ENCODE assay signal across 8 cellular contexts in the genomic region with DNA sequence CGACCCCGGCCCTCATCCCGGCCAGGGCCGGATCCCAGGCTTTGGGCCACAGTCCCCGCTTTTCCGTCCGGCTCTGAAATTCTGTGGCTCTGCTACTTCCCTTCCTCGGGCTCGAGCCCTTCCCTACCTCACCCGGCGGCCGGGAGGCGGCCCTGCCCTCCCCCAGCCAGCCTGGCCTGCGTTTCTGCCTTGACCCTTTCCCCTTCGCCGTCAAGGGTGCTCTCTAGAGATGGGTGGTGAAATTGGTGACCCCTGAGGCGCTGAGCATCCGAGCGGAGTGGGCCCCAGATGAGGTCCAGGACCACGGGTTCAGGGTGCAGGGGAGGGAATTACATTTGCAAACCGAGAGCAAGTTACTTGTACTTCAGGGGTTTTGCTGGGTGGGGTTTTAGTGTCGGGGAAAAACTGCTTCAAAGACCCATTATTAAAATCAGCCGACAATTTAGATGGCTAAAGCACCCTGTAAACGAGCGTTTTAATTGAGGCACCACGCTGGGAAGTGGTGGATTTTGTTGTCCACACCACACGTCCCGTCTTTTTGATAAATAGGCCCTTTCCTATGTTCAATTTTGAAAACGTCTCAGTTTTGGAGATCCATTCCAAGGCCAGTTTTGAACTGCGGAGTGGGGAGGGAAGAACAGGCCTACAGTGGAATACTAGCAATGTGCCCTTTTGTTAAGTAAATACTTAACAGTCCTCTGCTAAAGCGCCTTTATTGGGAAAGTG. TPM values are rescaled to one million over a fixed set of nuclear protein-coding genes. Genes with fewer than 3 reads are reported as not detected.
DNase-seq lines count a peak whose midpoint lies in the region; ATAC-seq, FAIRE-seq and TF ChIP-seq lines count a peak whose summit lies in the region.

No MANE protein-coding gene starts in this region.

- ATAC-seq in GM21529 (IDR thresholded peaks at IDR 0.05; ENCODE audit: unreplicated experiment), result no peak
- ATAC-seq in HG02970 (IDR thresholded peaks at IDR 0.05; ENCODE audit: low FRiP score, unreplicated experiment), result no peak

- no peak for TF ChIP-seq CTCF in GM12875 (IDR thresholded peaks at IDR 0.05; ENCODE audit: borderline replicate concordance, insufficient read depth, low read depth, low read length)
- no peak for TF ChIP-seq CTCF in NB4 (IDR thresholded peaks at IDR 0.05; ENCODE audit: low read depth, low read length)
- no peak for TF ChIP-seq CTCF in H1 (IDR thresholded peaks at IDR 0.05; ENCODE audit: control extremely low read depth in 1 of 3, insufficient read depth in 1 of 3, low read depth in 1 of 3, low read length in 3 of 3)
- TF ChIP-seq CTCF in parathyroid adenoma (IDR thresholded peaks at IDR 0.05), result no peak

- peak overlapping the region; percentile 84 for H3K18ac ChIP-seq in H1 (ENCODE audit: extremely low read depth, low read length)

- WGBS in H1 (ENCODE audit: extremely low coverage in 1 of 2, insufficient coverage in 1 of 2, insufficient read length in 1 of 2, insufficient replicate concordance in 2 of 2, low coverage in 1 of 2, low lambda C conversion rate in 2 of 2, missing lambda C conversion rate in 1 of 2), 2 experiments, result 4% methylated on average over 31 of the region's 31 CpGs; no CpG with 5 or more reads in 1 of the 2 experiments

- no peak overlapping the region; the same call in 1 of the 2 replicates for H2BK15ac ChIP-seq in H1 (ENCODE audit: low read length)

- H2AFZ ChIP-seq in H1 (ENCODE audit: low read length) (peak overlapping the region; percentile 59; the same call in 1 of the 2 replicates), parathyroid adenoma (peak overlapping the region; percentile 96)

- no peak overlapping the region for H3K23ac ChIP-seq in H1 (ENCODE audit: insufficient read length)

- peak overlapping the region; percentile 22 for H4K91ac ChIP-seq in H1 (replicated peaks; ENCODE audit: insufficient read length, low read length)

- peak overlapping the region in 3 of 4 experiments; percentile 34 to 47 (median 35); a peak in 4 of 7 replicates for H3K9ac ChIP-seq in H1 (replicated peaks in 1 of 4; ENCODE audit: extremely low read depth in 1 of 4, low read depth in 3 of 4, low read length in 3 of 4)
- H3K9ac ChIP-seq in parathyroid adenoma, result no peak overlapping the region

- TF ChIP-seq POLR2A in NB4 (IDR thresholded peaks at IDR 0.05; ENCODE audit: extremely low read depth, insufficient read length) (no peak), H1 (IDR thresholded peaks at IDR 0.05; ENCODE audit: control extremely low read depth in 1 of 2, low read depth in 2 of 2, low read length in 2 of 2) (no peak)

- no peaks in the 10 kb centered on the region for H3K79me1 ChIP-seq in H1 (ENCODE audit: low read depth, low read length)

- H3K9me3 ChIP-seq in H1 (ENCODE audit: insufficient read depth in 2 of 2, low read depth in 1 of 2, low read length in 1 of 2) (no peaks in the 10 kb centered on the region; a peak in 1 of 4 replicates), parathyroid adenoma (ENCODE audit: control insufficient read depth, low read length) (peaks cover 2% of the 10 kb centered on the region)

- TF ChIP-seq RAD21 in H1 (IDR thresholded peaks at IDR 0.05 in 1 of 2, conservative IDR thresholded peaks at IDR 0.05 in 1 of 2; ENCODE audit: low read depth in 2 of 2, low read length in 2 of 2), result no peak

- peaks cover 0 to 3% of the 10 kb centered on the region in 2 experiments for H4K20me1 ChIP-seq in H1 (replicated peaks in 1 of 2; ENCODE audit: control insufficient read depth in 1 of 2, insufficient read depth in 2 of 2, low read length in 2 of 2)

- CTCF ChIA-PET in H1 (lab: Charles Lee; ENCODE audit: partially characterized antibody), result interaction anchor here (0.9 to 2.8 kb wide), 5 partner anchors 9 to 375 kb away, joined by 3 to 24 read pairs (median 9); partner anchors contain the start of gene TFAP2A

- H3K4me2 ChIP-seq in H1 (ENCODE audit: insufficient read depth in 1 of 2, low read depth in 2 of 2, low read length in 2 of 2) (peak overlapping the region; percentile 79 to 94), parathyroid adenoma (ENCODE audit: low read length) (peak overlapping the region; percentile 50)

- peak overlapping the region; percentile 54 for H3K4me3 ChIP-seq in GM12875 (ENCODE audit: low read depth, low read length)
- peak overlapping the region; percentile 88 for H3K4me3 ChIP-seq in NB4 (ENCODE audit: low read depth, low read length)
- H3K4me3 ChIP-seq in H1 (ENCODE audit: extremely low read depth in 1 of 4, insufficient read depth in 2 of 4, low read depth in 3 of 4, low read length in 4 of 4), result peak overlapping the region; percentile 43 to 70 (median 60)
- H3K4me3 ChIP-seq in parathyroid adenoma (ENCODE audit: low read depth, low read length), result peak overlapping the region; percentile 32

- peak overlapping the region; percentile 56; the same call in 1 of the 2 replicates for H2BK5ac ChIP-seq in H1 (ENCODE audit: low read depth, low read length)

- POLR2A ChIA-PET in H1 (lab: Charles Lee; ENCODE audit: partially characterized antibody), result interaction anchor here (0.7 to 2.7 kb wide), 5 partner anchors 8 to 14 kb away, joined by 3 to 8 read pairs (median 4); partner anchors contain the start of gene TFAP2A

- H3K27me3 ChIP-seq in H1 (replicated peaks in 1 of 4; ENCODE audit: control insufficient read depth in 3 of 4, extremely low read depth in 1 of 4, insufficient read depth in 3 of 4, low read length in 3 of 4), result peaks cover 57 to 92% (median 78%) of the 10 kb centered on the region in 4 experiments
- peaks cover 5% of the 10 kb centered on the region for H3K27me3 ChIP-seq in parathyroid adenoma (ENCODE audit: control insufficient read depth, insufficient read depth, low read length)

- H3K4me1 ChIP-seq in H1 (replicated peaks in 1 of 4; ENCODE audit: control insufficient read depth in 3 of 4, insufficient read depth in 4 of 4, low read length in 3 of 4) (peaks cover 3 to 14% (median 13%) of the 10 kb centered on the region in 4 experiments), parathyroid adenoma (peaks cover 7% of the 10 kb centered on the region)

- peak overlapping the region; percentile 21 for H2BK120ac ChIP-seq in H1 (replicated peaks; ENCODE audit: low read depth, low read length)

- H3K14ac ChIP-seq in H1 (ENCODE audit: insufficient read length), result no peak overlapping the region

- peak overlapping the region; percentile 7 for H4K5ac ChIP-seq in H1 (ENCODE audit: insufficient read length, low read depth, low read length)

- H3K27ac ChIP-seq in H1 (ENCODE audit: low read depth, low read length) (no peak overlapping the region; the same call in 1 of the 2 replicates), parathyroid adenoma (peak overlapping the region; percentile 27)

- peak overlapping the region; percentile 87; the same call in 1 of the 2 replicates for H4K8ac ChIP-seq in H1 (ENCODE audit: extremely low read depth, insufficient read depth, low read length)

- no peak overlapping the region for H3K4ac ChIP-seq in H1 (replicated peaks; ENCODE audit: insufficient read length, low read depth, low read length)

- H2AK5ac ChIP-seq in H1 (ENCODE audit: low read depth, low read length), result no peak overlapping the region

- peak overlapping the region; percentile 79 for H3K56ac ChIP-seq in H1 (replicated peaks; ENCODE audit: insufficient read length, low read depth, low read length)

- no peak for FAIRE-seq in H1 (lab: Jason Lieb, UNC)

- no peak overlapping the region for H2BK20ac ChIP-seq in H1 (ENCODE audit: low read length)

- no peak overlapping the region for H2BK12ac ChIP-seq in H1 (ENCODE audit: low read depth, low read length)

- DNase-seq in NB4 (ENCODE audit: low read depth), result no peak
- DNase-seq in H1 (ENCODE audit: low read depth in 1 of 2, low spot score in 2 of 2), result no peak
- DNase-seq in stimulated activated CD4-positive, alpha-beta T cell treated with anti-CD3 and anti-CD28 coated beads, Interleukin-1b, Interleukin-23, amount 100 ng/mL, for 48 hours, result no peak
- no peak for DNase-seq in SW480 (ENCODE audit: low spot score)

- H3K79me2 ChIP-seq in H1 (ENCODE audit: control insufficient read depth in 1 of 2, insufficient read depth in 2 of 2, low read length in 2 of 2), result no peaks in the 10 kb centered on the region
- H3K79me2 ChIP-seq in parathyroid adenoma, result no peaks in the 10 kb centered on the region

- no peaks in the 10 kb centered on the region; a peak in 1 of 8 replicates for H3K36me3 ChIP-seq in H1 (ENCODE audit: control insufficient read depth in 2 of 4, insufficient read depth in 4 of 4, low read length in 3 of 4)
- no peaks in the 10 kb centered on the region for H3K36me3 ChIP-seq in parathyroid adenoma (ENCODE audit: control insufficient read depth, insufficient read depth, low read length)

- TF ChIP-seq EP300 in H1 (IDR thresholded peaks at IDR 0.05; ENCODE audit: borderline replicate concordance in 1 of 2, low read depth in 2 of 2, low read length in 2 of 2), result no peak

- H3K23me2 ChIP-seq in H1 (ENCODE audit: low read depth, low read length), result peaks cover 9% of the 10 kb centered on the region; the same call in 1 of the 2 replicates

TF ChIP-seq in H1, 55 proteins besides CTCF, POLR2A, EP300 and RAD21:
- no peak for TF ChIP-seq RXRA (IDR thresholded peaks at IDR 0.05; ENCODE audit: insufficient read depth, low read depth, low read length)
- peak; percentile 46 for TF ChIP-seq KDM4A (IDR thresholded peaks at IDR 0.05; ENCODE audit: low read depth, low read length, severe bottlenecking)
- TF ChIP-seq PHF8 (conservative IDR thresholded peaks at IDR 0.05; ENCODE audit: low read depth, low read length), result 0 out of 2 replicates have a peak, but pooled peaks have one; percentile 3
- TF ChIP-seq SUZ12 (IDR thresholded peaks at IDR 0.05; ENCODE audit: low read length), result peak; percentile 64
- no peak for TF ChIP-seq KDM5A (IDR thresholded peaks at IDR 0.05; ENCODE audit: low read length)
- peak; percentile 70 for TF ChIP-seq RNF2 (IDR thresholded peaks at IDR 0.05; ENCODE audit: borderline replicate concordance, low read depth, low read length, missing control alignments, poor library complexity, severe bottlenecking)
- TF ChIP-seq RBBP5 (IDR thresholded peaks at IDR 0.05; ENCODE audit: borderline replicate concordance, low read depth, low read length), result peak; percentile 65; the same call in 1 of the 2 replicates
- TF ChIP-seq ASH2L (IDR thresholded peaks at IDR 0.05; ENCODE audit: low read length), result peak; percentile 60
- no peak for TF ChIP-seq BRCA1 (IDR thresholded peaks at IDR 0.05; ENCODE audit: low read depth, low read length)

RNA-seq across cellular contexts. Expression of gene TFAP2A, which starts 9.9 kb away (rescaled TPM):
- 0.10 TPM in 1 of 2 replicates, not detected in the other for total RNA-seq in H1 (2021; fragmentation: NEBNext Ultra II Directional; extraction: Animal tissue kit (Norgen Biotek cat#: 25700))
- polyA plus RNA-seq in H1 (2011; rRNA removed), result 0.23 and 0.24 TPM in 2 replicates
- polyA plus RNA-seq in H1 (2011; cell fraction: cytosol; rRNA removed), result 0.12 TPM
- 0.24 TPM for polyA plus RNA-seq in H1 (2011; cell fraction: nucleus; rRNA removed)
- 0.25 to 0.49 TPM (median 0.33 TPM) in 4 replicates for polyA plus RNA-seq in H1 (2012, experiment 1 of 2)
- polyA plus RNA-seq in H1 (2012, experiment 2 of 2), result 0.30 TPM
- 0.08 TPM for polyA plus RNA-seq in H1 (2013, experiment 1 of 2)
- 0.07 TPM for polyA plus RNA-seq in H1 (2013, experiment 2 of 2)
- polyA minus RNA-seq in H1 (2011; rRNA and poly(A)+ RNA removed), result 0.41 TPM in 1 of 2 replicates, not detected in the other
- 2.3 TPM for polyA minus RNA-seq in H1 (2011; cell fraction: cytosol; rRNA and poly(A)+ RNA removed)
- polyA minus RNA-seq in H1 (2011; cell fraction: nucleus; rRNA and poly(A)+ RNA removed), result 1.1 TPM

Comparison
In these comparisons a context has a peak if more than half of its experiments do, and no peak if none do; other contexts are left out.
1. H3K4me3 ChIP-seq: peak in every context shown above with its lines; median percentile 88 in NB4; 60 in H1; 54 in GM12875; 32 in parathyroid adenoma.